ENCODE assay signal across 8 cellular contexts in genomic region chr1:245154429-245155185, GRCh38. TPM values are rescaled to one million over a fixed set of nuclear protein-coding genes. Genes with fewer than 3 reads are reported as not detected.
A peak's percentile ranks its signal among the peaks of the same experiment; 100 is the strongest.
DNase-seq lines count a peak whose midpoint lies in the region; ATAC-seq, FAIRE-seq and TF ChIP-seq lines count a peak whose summit lies in the region.

Gene KIF26B (plus strand): TSS chr1:245154985. CDS start chr1:245155425, 440 bp downstream.

- H3K27me3 ChIP-seq in Panc1 (ENCODE audit: control insufficient read depth, insufficient read depth, low read length) (peaks cover 34% of the 10 kb centered on the region), gastrocnemius medialis (peaks cover 38 to 60% (median 50%) of the 10 kb centered on the region in 3 donors)

- CTCF ChIA-PET in Panc1 (lab: Charles Lee), result interaction anchor here (0.5 to 0.7 kb wide), 2 partner anchors 46 to 111 kb away, joined by 3 to 8 read pairs; no protein-coding TSS in a partner anchor

- BruUV-seq in Panc1 (replicated peaks; lab: Mats Ljungman, UMichigan), result no TSS peak

- peaks cover 9% of the 10 kb centered on the region for H3K4me1 ChIP-seq in Panc1 (ENCODE audit: control insufficient read depth, insufficient read depth, low read length)
- peaks cover 4 to 29% of the 10 kb centered on the region in 2 donors for H3K4me1 ChIP-seq in gastrocnemius medialis

- H3K9me3 ChIP-seq in Panc1 (ENCODE audit: control insufficient read depth, insufficient read depth, low read depth, low read length) (no peaks in the 10 kb centered on the region), gastrocnemius medialis (no peaks in the 10 kb centered on the region)

- in situ Hi-C loops in Panc1 (cut with HindIII; ENCODE audit: low pct_unique_long_range_greater_than_20kb, low sequenced_read_pairs), result no loop called here
- in situ Hi-C loops in astrocyte of the spinal cord (cut with HindIII; ENCODE audit: low sequenced_read_pairs), result no loop called here
- in situ Hi-C loops in gastrocnemius medialis (cut with MboI; ENCODE audit: low sequenced_read_pairs in 4 of 4), result loop anchor here (5.0 to 25.0 kb wide), 4 partner anchors 843 to 1333 kb away; no protein-coding TSS in a partner anchor

- ATAC-seq in Panc1, result peak; percentile 43
- peak; percentile 23 to 38 for ATAC-seq in gastrocnemius medialis
- no peak for ATAC-seq in GM18505 (IDR thresholded peaks at IDR 0.05; ENCODE audit: unreplicated experiment)
- ATAC-seq in HG02763 (IDR thresholded peaks at IDR 0.05; ENCODE audit: unreplicated experiment), result no peak

- peak within 1 kb of the TSS; percentile 57 to 66 for H3K4me3 ChIP-seq in Panc1 (ENCODE audit: low read depth in 2 of 2, low read length in 2 of 2)
- peak within 1 kb of the TSS; percentile 89 for H3K4me3 ChIP-seq in astrocyte of the spinal cord (ENCODE audit: low read depth, low read length)
- peak within 1 kb of the TSS; percentile 50 for H3K4me3 ChIP-seq in iPS-11a (ENCODE audit: low read depth, low read length)
- peak within 1 kb of the TSS; percentile 49 to 60 (median 54) for H3K4me3 ChIP-seq in gastrocnemius medialis

- intact Hi-C loops in Panc1 (cut with micrococcal nuclease; ENCODE audit: unreplicated experiment) (loop anchor here (5.0 to 10.0 kb wide), 4 partner anchors 77 to 1338 kb away; no protein-coding TSS in a partner anchor), gastrocnemius medialis (cut with DNase I; ENCODE audit: low total_unique reads) (loop anchor here (10.0 kb wide), 1 partner anchor 1300 kb away; no protein-coding TSS in a partner anchor)

- TF ChIP-seq CTCF in Panc1 (IDR thresholded peaks at IDR 0.05), result no peak
- TF ChIP-seq CTCF in astrocyte of the spinal cord (IDR thresholded peaks at IDR 0.05; ENCODE audit: low read depth, low read length), result no peak
- TF ChIP-seq CTCF in gastrocnemius medialis (IDR thresholded peaks at IDR 0.05 in 4 of 5, conservative IDR thresholded peaks at IDR 0.05 in 1 of 5), result no peak

- POLR2A ChIA-PET in Panc1 (lab: Charles Lee), result interaction anchor here (0.7 kb wide), 1 partner anchor 60 kb away, joined by 5 read pairs; no protein-coding TSS in a partner anchor

- DNase-seq in Ammon's horn (ENCODE audit: low spot score), result peak; percentile 26
- peak; percentile 64 for DNase-seq in H54 (ENCODE audit: insufficient read length, low spot score)
- DNase-seq in Panc1 (ENCODE audit: low read depth, low spot score), result no peak
- DNase-seq in astrocyte of the spinal cord (ENCODE audit: low read depth, low spot score), result peak; percentile 71
- DNase-seq in gastrocnemius medialis, result no peak

- H3K27ac ChIP-seq in Panc1 (ENCODE audit: low read length) (no peak within 1 kb of the TSS), gastrocnemius medialis (no peak within 1 kb of the TSS)

- H3K36me3 ChIP-seq in Panc1 (ENCODE audit: control insufficient read depth, insufficient read depth, low read length) (no peaks in the 10 kb centered on the region; the same call in none of the 2 replicates), gastrocnemius medialis (no peaks in the 10 kb centered on the region)

- no peak for TF ChIP-seq POLR2A in H54 (IDR thresholded peaks at IDR 0.05; ENCODE audit: low read depth, low read length)
- TF ChIP-seq POLR2A in gastrocnemius medialis (IDR thresholded peaks at IDR 0.05), result no peak
- no peak for TF ChIP-seq POLR2A in GM18505 (IDR thresholded peaks at IDR 0.05; ENCODE audit: borderline replicate concordance, extremely low read depth, insufficient read depth, insufficient read length)

- FAIRE-seq in H54 (lab: Jason Lieb, UNC), result no peak

RNA-seq across cellular contexts. Expression of gene KIF26B, which starts in this region (rescaled TPM):
- total RNA-seq in Panc1 (2021; ENCODE audit: unreplicated experiment), result 0.33 TPM
- 0.24 TPM for polyA plus RNA-seq in Panc1 (2012; ENCODE audit: insufficient read length)
- total RNA-seq in gastrocnemius medialis, result under 1 TPM in 3 of 4 donors, not detected in 1; 0.02 to 0.20 (median 0.10) TPM

Comparison
In these comparisons a context has a peak if more than half of its experiments do, and no peak if none do; other contexts are left out.
1. Peak in ATAC-seq and H3K4me3 ChIP-seq in Panc1; RNA of the gene not detected or under 1 TPM.
2. Peak in ATAC-seq and H3K4me3 ChIP-seq in gastrocnemius medialis; RNA of the gene not detected or under 1 TPM.
3. DNase-seq: peak in Ammon's horn (single experiment), H54 (single experiment) and astrocyte of the spinal cord (single experiment); none in Panc1 (single experiment) and gastrocnemius medialis (0 of 2).
4. in situ Hi-C loops: an anchor here in gastrocnemius medialis (5.0 to 25.0 kb wide); none called in Panc1 and astrocyte of the spinal cord.
5. Peak in every context shown above with its lines, with median percentiles within 50 percentile points of each other: H3K4me3 ChIP-seq.